ENCODE assay signal across 11 cellular contexts in genomic region chr3:37935290-37935668, GRCh38. TPM values are rescaled to one million over a fixed set of nuclear protein-coding genes. Genes with fewer than 3 reads are reported as not detected.
A peak's percentile ranks its signal among the peaks of the same experiment; 100 is the strongest.
DNase-seq lines count a peak whose midpoint lies in the region; ATAC-seq and TF ChIP-seq lines count a peak whose summit lies in the region.
"Had no signal": no experiment of that assay in that cellular context is flagged by ENCODE, and none has a peak within 500 bp of the region (broad histone marks: within the 10 kb centered on the region; RNA-seq: fewer than 3 reads in every experiment).

No MANE protein-coding gene starts in this region.

- no peak for TF ChIP-seq POLR2A in gastroesophageal sphincter (IDR thresholded peaks at IDR 0.05)

- peak overlapping the region in 3 of 4 donors; percentile 31 to 56 (median 48) for H3K27ac ChIP-seq in gastroesophageal sphincter
- peak overlapping the region; percentile 62 for H3K27ac ChIP-seq in neutrophil

- no peaks in the 10 kb centered on the region for H3K36me3 ChIP-seq in gastroesophageal sphincter
- no peaks in the 10 kb centered on the region for H3K36me3 ChIP-seq in neutrophil

- no peak for ATAC-seq in gastroesophageal sphincter
- ATAC-seq in HG02763 (IDR thresholded peaks at IDR 0.05; ENCODE audit: unreplicated experiment): no peak
- no peak for ATAC-seq in HG02623 (IDR thresholded peaks at IDR 0.05; ENCODE audit: unreplicated experiment)
- ATAC-seq: GM12878 had no signal

- H3K4me1 ChIP-seq in gastroesophageal sphincter: peaks cover 9 to 61% (median 10%) of the 10 kb centered on the region in 3 donors
- peaks cover 35 to 39% of the 10 kb centered on the region in 2 experiments for H3K4me1 ChIP-seq in neutrophil (ENCODE audit: control insufficient read depth in 1 of 2, insufficient read depth in 1 of 2, low read depth in 1 of 2, low read length in 1 of 2)

- in situ Hi-C loops in ACHN (cut with HindIII; ENCODE audit: low pct_ligation_motif_present, low pct_unique_long_range_greater_than_20kb, low sequenced_read_pairs): no loop called here

- WGBS in gastroesophageal sphincter (ENCODE audit: low coverage in 1 of 2), 2 donors: 0 to 8% methylated on average over 1 of the region's 1 CpG

- DNase-seq in ACHN: peak; percentile 9
- DNase-seq in SW480 (ENCODE audit: low spot score): peak; percentile 75
- no peak for DNase-seq in globus pallidus (ENCODE audit: low spot score)
- no peak for DNase-seq in COLO668 (lab: John Stamatoyannopoulos, UW; ENCODE audit: unreplicated experiment)
- DNase-seq: caudate nucleus, NCI-H1436 had no signal

- H3K9me3 ChIP-seq in gastroesophageal sphincter (no peaks in the 10 kb centered on the region), neutrophil (no peaks in the 10 kb centered on the region)

- TF ChIP-seq EP300 in gastroesophageal sphincter (IDR thresholded peaks at IDR 0.05): no peak

- TF ChIP-seq CTCF in gastroesophageal sphincter (IDR thresholded peaks at IDR 0.05) (no peak), neutrophil (IDR thresholded peaks at IDR 0.05) (no peak)

- H3K4me3 ChIP-seq in gastroesophageal sphincter (no peak overlapping the region), neutrophil (ENCODE audit: low read depth in 1 of 2, low read length in 1 of 2) (no peak overlapping the region)
- H3K4me3 ChIP-seq: GM12878 had no signal

- H3K27me3 ChIP-seq in gastroesophageal sphincter (no peaks in the 10 kb centered on the region), neutrophil (no peaks in the 10 kb centered on the region)

RNA-seq across cellular contexts. Expression of gene VILL, which starts 55.3 kb away (rescaled TPM):
- 1 to 10 TPM; 3.5 to 7.5 (median 5.2) TPM for total RNA-seq in gastroesophageal sphincter

Comparison
In these comparisons a context has a peak if more than half of its experiments do, and no peak if none do; other contexts are left out.
1. DNase-seq: peak in ACHN (single experiment) and SW480 (single experiment); none in globus pallidus (single experiment) and COLO668 (single experiment).